In the genomic region with DNA sequence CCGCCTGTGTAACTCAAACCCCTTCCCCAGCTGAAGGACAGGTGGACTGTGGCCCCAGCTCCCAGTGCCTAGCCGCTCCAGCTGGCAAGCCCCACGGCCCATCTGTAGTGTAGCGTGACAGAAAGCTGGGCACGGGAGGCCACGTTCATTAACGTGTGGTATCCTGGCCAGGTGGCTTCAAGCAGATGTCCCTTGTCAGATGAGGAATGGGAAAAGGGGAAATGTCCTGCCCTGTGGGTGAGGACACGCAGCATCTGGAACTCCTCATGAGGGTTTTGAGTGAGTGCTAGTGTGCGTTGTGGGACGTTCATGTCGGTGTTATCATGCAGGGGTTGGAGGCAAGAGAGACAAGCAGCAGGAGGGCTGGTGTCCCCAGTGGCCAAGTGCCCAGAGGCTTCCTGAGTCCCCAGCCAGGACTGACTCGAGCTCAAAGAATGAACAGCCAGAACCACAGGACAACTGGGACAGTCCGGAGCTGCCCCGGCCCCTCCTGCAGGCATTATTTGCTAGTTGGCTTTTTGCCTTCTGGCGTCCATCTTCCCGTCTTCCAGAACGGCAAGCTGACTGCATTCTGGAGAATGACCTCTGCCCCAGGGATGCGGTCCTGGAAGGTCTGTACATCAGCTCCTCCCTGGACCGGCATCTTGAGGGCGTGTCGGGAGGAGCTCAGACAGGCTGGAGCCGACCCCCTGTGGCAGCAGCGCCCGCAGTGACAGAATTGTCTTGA, we compare ENCODE assay signal across 10 cellular contexts. TPM values are rescaled to one million over a fixed set of nuclear protein-coding genes. Genes with fewer than 3 reads are reported as not detected.
DNase-seq lines count a peak whose midpoint lies in the region; ATAC-seq and TF ChIP-seq lines count a peak whose summit lies in the region.
"Had no signal": no experiment of that assay in that cellular context is flagged by ENCODE, and none has a peak within 500 bp of the region (broad histone marks: within the 10 kb centered on the region; RNA-seq: fewer than 3 reads in every experiment).

No MANE protein-coding gene starts in this region.

- peaks cover 21% of the 10 kb centered on the region for H3F3A ChIP-seq in MM.1S (ENCODE audit: insufficient read depth, low read length)

- DNase-seq in activated naive CD8-positive, alpha-beta T cell treated with anti-CD3 and anti-CD28 coated beads, Interleukin-2, amount 50 U/mL, for 24 hours, result no peak
- peak in 4 of 7 donors; percentile 41 to 73 (median 51) for DNase-seq in adrenal gland
- DNase-seq in uterus, result peak; percentile 63 to 70
- DNase-seq in SIG-M5 (lab: John Stamatoyannopoulos, UW), result no peak
- no peak for DNase-seq in cerebellar nuclear complex (lab: John Stamatoyannopoulos, UW)
- no peak for DNase-seq in MM.1S
- DNase-seq: NCI-H1105 treated with DMSO at 0.1 percent for 48 hours had no signal

- peak overlapping the region in 2 of 5 donors; percentile 6 to 71 for H3K27ac ChIP-seq in adrenal gland
- H3K27ac ChIP-seq in liver (ENCODE audit: low read depth in 1 of 2, low read length in 2 of 2), result peak overlapping the region; percentile 60 to 91
- H3K27ac ChIP-seq in uterus, result peak overlapping the region; percentile 3 to 73
- H3K27ac ChIP-seq in MM.1S (ENCODE audit: low read length), result no peak overlapping the region
- H3K27ac ChIP-seq: C4-2B had no signal

- peak overlapping the region; percentile 72 for H3K27ac Mint-ChIP-seq in activated naive CD8-positive, alpha-beta T cell
- H3K27ac Mint-ChIP-seq in activated naive CD8-positive, alpha-beta T cell treated with anti-CD3 and anti-CD28 coated beads, Interleukin-2, amount 50 U/mL, for 24 hours, result no peak overlapping the region

- no peaks in the 10 kb centered on the region for H3K9me3 Mint-ChIP-seq in activated naive CD8-positive, alpha-beta T cell (ENCODE audit: low read depth)
- H3K9me3 Mint-ChIP-seq in activated naive CD8-positive, alpha-beta T cell treated with anti-CD3 and anti-CD28 coated beads, Interleukin-2, amount 50 U/mL, for 24 hours, result no peaks in the 10 kb centered on the region

- no peaks in the 10 kb centered on the region for H3K4me1 ChIP-seq in adrenal gland (replicated peaks in 1 of 2)
- peaks cover 2 to 57% (median 36%) of the 10 kb centered on the region in 4 donors for H3K4me1 ChIP-seq in liver (ENCODE audit: control insufficient read depth in 4 of 4, insufficient read depth in 4 of 4, low read length in 3 of 4)
- H3K4me1 ChIP-seq in uterus, result peaks cover 0 to 7% of the 10 kb centered on the region in 2 donors
- H3K4me1 ChIP-seq in MM.1S (ENCODE audit: low read length), result peaks cover 27% of the 10 kb centered on the region

- peaks cover 21% of the 10 kb centered on the region for H3K4me1 Mint-ChIP-seq in activated naive CD8-positive, alpha-beta T cell (ENCODE audit: low read depth)
- H3K4me1 Mint-ChIP-seq in activated naive CD8-positive, alpha-beta T cell treated with anti-CD3 and anti-CD28 coated beads, Interleukin-2, amount 50 U/mL, for 24 hours, result peaks cover 15% of the 10 kb centered on the region

- H3K9me3 ChIP-seq in adrenal gland (replicated peaks in 1 of 3), result no peaks in the 10 kb centered on the region
- H3K9me3 ChIP-seq in liver (ENCODE audit: control insufficient read depth in 4 of 4, low read length in 3 of 4), result no peaks in the 10 kb centered on the region
- no peaks in the 10 kb centered on the region for H3K9me3 ChIP-seq in uterus
- H3K9me3 ChIP-seq in MM.1S (replicated peaks; ENCODE audit: insufficient read depth, low read length), result no peaks in the 10 kb centered on the region

- TF ChIP-seq POLR2A in adrenal gland (IDR thresholded peaks at IDR 0.05) (no peak), uterus (IDR thresholded peaks at IDR 0.05) (no peak)

- no peak for ATAC-seq in activated naive CD8-positive, alpha-beta T cell treated with anti-CD3 and anti-CD28 coated beads, Interleukin-2, amount 50 U/mL, for 24 hours

- no peaks in the 10 kb centered on the region for H3K27me3 Mint-ChIP-seq in activated naive CD8-positive, alpha-beta T cell
- no peaks in the 10 kb centered on the region for H3K27me3 Mint-ChIP-seq in activated naive CD8-positive, alpha-beta T cell treated with anti-CD3 and anti-CD28 coated beads, Interleukin-2, amount 50 U/mL, for 24 hours

- no peaks in the 10 kb centered on the region for H4K20me1 ChIP-seq in MM.1S (ENCODE audit: insufficient read depth, low read length)

- H2AFZ ChIP-seq in MM.1S (ENCODE audit: low read length), result no peak overlapping the region

- H3K79me2 ChIP-seq in MM.1S (ENCODE audit: low read length), result no peaks in the 10 kb centered on the region

- H3K9me2 ChIP-seq in MM.1S (replicated peaks; ENCODE audit: insufficient read depth, low read length), result no peaks in the 10 kb centered on the region

- H3K27me3 ChIP-seq in adrenal gland (no peaks in the 10 kb centered on the region), liver (ENCODE audit: control insufficient read depth in 4 of 4, insufficient read depth in 4 of 4, low read length in 3 of 4) (no peaks in the 10 kb centered on the region), uterus (no peaks in the 10 kb centered on the region), MM.1S (replicated peaks; ENCODE audit: insufficient read depth, low read length) (no peaks in the 10 kb centered on the region)

- TF ChIP-seq RAD21 in liver (IDR thresholded peaks at IDR 0.05), result peak in 1 of 2 donors; percentile 10

- H3K4me3 Mint-ChIP-seq in activated naive CD8-positive, alpha-beta T cell, result no peak overlapping the region
- H3K4me3 Mint-ChIP-seq in activated naive CD8-positive, alpha-beta T cell treated with anti-CD3 and anti-CD28 coated beads, Interleukin-2, amount 50 U/mL, for 24 hours, result no peak overlapping the region

- intact Hi-C loops in adrenal gland (cut with DNase I), result loop anchor here in 1 of 2 donors (10.0 kb wide), 1 partner anchor 242 kb away; no protein-coding TSS in a partner anchor
- intact Hi-C loops in uterus (cut with DNase I; ENCODE audit: low total_unique reads), result no loop called here

- H3K36me3 ChIP-seq in adrenal gland (replicated peaks in 1 of 2) (peaks cover 0 to 4% of the 10 kb centered on the region in 2 donors), liver (ENCODE audit: control insufficient read depth in 4 of 4, insufficient read depth in 3 of 4, low read depth in 1 of 4, low read length in 3 of 4) (peaks cover 11 to 14% (median 12%) of the 10 kb centered on the region in 4 donors), uterus (no peaks in the 10 kb centered on the region), MM.1S (replicated peaks; ENCODE audit: insufficient read depth, low read length) (no peaks in the 10 kb centered on the region)

- H3K4me2 ChIP-seq in MM.1S (ENCODE audit: low read depth, low read length), result no peak overlapping the region

- H3K9ac ChIP-seq in liver (ENCODE audit: low read depth in 1 of 2, low read length in 2 of 2) (peak overlapping the region in 1 of 2 donors; percentile 5), MM.1S (ENCODE audit: low read length) (no peak overlapping the region)

- H3K4me3 ChIP-seq in adrenal gland (no peak overlapping the region), liver (ENCODE audit: low read depth in 1 of 3, low read length in 3 of 3) (no peak overlapping the region), uterus (no peak overlapping the region), MM.1S (ENCODE audit: low read length) (no peak overlapping the region)

- no peaks in the 10 kb centered on the region for H3K36me3 Mint-ChIP-seq in activated naive CD8-positive, alpha-beta T cell
- H3K36me3 Mint-ChIP-seq in activated naive CD8-positive, alpha-beta T cell treated with anti-CD3 and anti-CD28 coated beads, Interleukin-2, amount 50 U/mL, for 24 hours (ENCODE audit: low read depth), result peaks cover 11% of the 10 kb centered on the region

- no peak for TF ChIP-seq CTCF in adrenal gland (IDR thresholded peaks at IDR 0.05)
- TF ChIP-seq CTCF in liver (IDR thresholded peaks at IDR 0.05; ENCODE audit: low read depth, low read length, missing input control), result no peak
- TF ChIP-seq CTCF in uterus (IDR thresholded peaks at IDR 0.05), result no peak
- TF ChIP-seq CTCF in MM.1S (IDR thresholded peaks at IDR 0.05; ENCODE audit: low read length), result no peak

- WGBS in adrenal gland, 4 donors, result 44 to 56% (median 54%) methylated on average over 11 to 24 of the region's 24 CpGs
- 37% methylated on average over 24 of the region's 24 CpGs for WGBS in liver

TF ChIP-seq in liver, 16 proteins besides CTCF, POLR2A, EP300 and RAD21:
- TF ChIP-seq HNF4A (conservative IDR thresholded peaks at IDR 0.05) (peak in 1 of 2 donors; percentile 16), NR2F2 (IDR thresholded peaks at IDR 0.05) (peak; percentile 90), YY1 (IDR thresholded peaks at IDR 0.05) (peak; percentile 48), EGR1 (IDR thresholded peaks at IDR 0.05; ENCODE audit: low read depth in 2 of 2) (no peak)

RNA-seq across cellular contexts. Expression of gene KDM8, which starts 19.3 kb away (rescaled TPM):
- total RNA-seq in adrenal gland (10 to 100 TPM in 2 of 8 donors, 1 to 10 TPM in 6; 3.4 to 10.8 (median 6.8) TPM), liver (100 to 1,000 TPM in 1 of 2 donors, 1 to 10 TPM in 1; 4.6 to 198 TPM), uterus (10 to 100 TPM in 2 of 4 donors, 1 to 10 TPM in 1, not detected in 1; 4.1 to 31.0 (median 11.5) TPM)
- polyA plus RNA-seq in adrenal gland (10 to 100 TPM in 2 of 3 donors, 1 to 10 TPM in 1; 3.7 to 14.6 (median 11.5) TPM), liver (10 to 100 TPM; 96.7 to 98.7 TPM)

RNA-seq across cellular contexts. Expression of gene NSMCE1, which starts 45.9 kb away (rescaled TPM):
- total RNA-seq in adrenal gland, result 100 to 1,000 TPM in 1 of 8 donors, 10 to 100 TPM in 7; 75.0 to 182 (median 91.1) TPM
- polyA plus RNA-seq in adrenal gland, result 10 to 100 TPM; 54.3 to 93.9 (median 79.4) TPM
- total RNA-seq in liver, result 10 to 100 TPM; 16.5 to 16.6 TPM
- 10 to 100 TPM; 26.9 to 39.0 TPM for polyA plus RNA-seq in liver
- 10 to 100 TPM in 3 of 4 donors, 1 to 10 TPM in 1; 3.2 to 43.6 (median 35.6) TPM for total RNA-seq in uterus

Comparison
In these comparisons a context has a peak if more than half of its experiments do, and no peak if none do; other contexts are left out.
1. DNase-seq: peak in adrenal gland (4 of 7) and uterus (2 of 2); none in activated naive CD8-positive, alpha-beta T cell treated with anti-CD3 and anti-CD28 coated beads, Interleukin-2, amount 50 U/mL, for 24 hours (single experiment), SIG-M5 (single experiment), cerebellar nuclear complex (0 of 2) and MM.1S (single experiment).